In genomic region chr17:78163881-78164747, GRCh38 we compare ENCODE assay signal across 20 cellular contexts. TPM values are rescaled to one million over a fixed set of nuclear protein-coding genes. Genes with fewer than 3 reads are reported as not detected.
"Had no signal": no experiment of that assay in that cellular context is flagged by ENCODE, and none has a peak within 500 bp of the region (broad histone marks: within the 10 kb centered on the region; RNA-seq: fewer than 3 reads in every experiment).

No MANE protein-coding gene starts in this region.

- H3K4me1 Mint-ChIP-seq: activated naive CD8-positive, alpha-beta T cell treated with anti-CD3 and anti-CD28 coated beads, Interleukin-2, amount 10 ng/mL, durations not matched to agents 7 days and 5 days had no signal

- H3K4me3 Mint-ChIP-seq: activated CD4-positive, alpha-beta memory T cell treated with anti-CD3 and anti-CD28 coated beads for 36 hours; activated naive CD8-positive, alpha-beta T cell treated with anti-CD3 and anti-CD28 coated beads, Interleukin-2, amount 10 ng/mL, durations not matched to agents 7 days and 5 days; naive thymus-derived CD4-positive, alpha-beta T cell; T-helper 2 cell treated with Interferon-gamma antibody and Interleukin-4, amounts not matched to agents 5 μg/mL and 100 μg/mL, for 36 hours had no signal

- H3K9me3 ChIP-seq: esophagus squamous epithelium, psoas muscle, spleen had no signal

- H3K27ac ChIP-seq: esophagus squamous epithelium, foreskin keratinocyte, psoas muscle, spleen had no signal

- H3K4me1 ChIP-seq: psoas muscle had no signal

- H3K4me3 ChIP-seq: esophagus squamous epithelium, psoas muscle, spleen had no signal

- H3K27me3 Mint-ChIP-seq: activated CD4-positive, alpha-beta memory T cell treated with anti-CD3 and anti-CD28 coated beads for 36 hours; naive thymus-derived CD4-positive, alpha-beta T cell had no signal

- H3K36me3 Mint-ChIP-seq: activated CD4-positive, alpha-beta memory T cell treated with anti-CD3 and anti-CD28 coated beads for 36 hours; activated naive CD8-positive, alpha-beta T cell treated with anti-CD3 and anti-CD28 coated beads, Interleukin-2, amount 10 ng/mL, durations not matched to agents 7 days and 5 days; naive thymus-derived CD4-positive, alpha-beta T cell had no signal

- H3K9me3 Mint-ChIP-seq: activated CD4-positive, alpha-beta memory T cell treated with anti-CD3 and anti-CD28 coated beads for 36 hours; activated naive CD8-positive, alpha-beta T cell treated with anti-CD3 and anti-CD28 coated beads, Interleukin-2, amount 10 ng/mL, durations not matched to agents 7 days and 5 days; naive thymus-derived CD4-positive, alpha-beta T cell; T-helper 2 cell treated with Interferon-gamma antibody and Interleukin-4, amounts not matched to agents 5 μg/mL and 100 μg/mL, for 36 hours had no signal

- H3K36me3 ChIP-seq: esophagus squamous epithelium, spleen had no signal

- H3K27ac Mint-ChIP-seq: activated CD4-positive, alpha-beta memory T cell treated with anti-CD3 and anti-CD28 coated beads for 36 hours; activated naive CD8-positive, alpha-beta T cell treated with anti-CD3 and anti-CD28 coated beads, Interleukin-2, amount 10 ng/mL, durations not matched to agents 7 days and 5 days; naive thymus-derived CD4-positive, alpha-beta T cell; T-helper 2 cell treated with Interferon-gamma antibody and Interleukin-4, amounts not matched to agents 5 μg/mL and 100 μg/mL, for 36 hours had no signal

- ATAC-seq: foreskin keratinocyte; naive thymus-derived CD4-positive, alpha-beta T cell; psoas muscle; sciatic nerve; stimulated activated naive CD8-positive, alpha-beta T cell treated with anti-CD3 and anti-CD28 coated beads, Interleukin-15, Interleukin-2, amounts not matched to agents 100 U/mL and 50 U/mL, for 24 hours had no signal

- DNase-seq: activated CD4-positive, alpha-beta memory T cell treated with anti-CD3 and anti-CD28 coated beads for 36 hours; activated CD4-positive, alpha-beta T cell treated with anti-CD3 and anti-CD28 coated beads for 1 hour; activated gamma-delta T cell; activated naive CD8-positive, alpha-beta T cell treated with anti-CD3 and anti-CD28 coated beads, Interleukin-2, amount 10 ng/mL, durations not matched to agents 7 days and 5 days; activated T-cell treated with anti-CD3 and anti-CD28 coated beads, Interleukin-2, amount 50 U/mL, for 48 hours; anterior cingulate cortex; esophagus squamous epithelium; head of caudate nucleus; naive thymus-derived CD4-positive, alpha-beta T cell; nucleus accumbens; psoas muscle; spleen; stimulated activated CD4-positive, alpha-beta T cell treated with anti-CD3 and anti-CD28 coated beads, Interleukin-1b, Interleukin-23, amount 100 ng/mL, for 48 hours; stimulated activated naive CD8-positive, alpha-beta T cell treated with anti-CD3 and anti-CD28 coated beads, Interleukin-15, Interleukin-2, amounts not matched to agents 100 U/mL and 50 U/mL, for 24 hours had no signal

- H3K27me3 ChIP-seq: esophagus squamous epithelium, foreskin keratinocyte, spleen had no signal

RNA-seq across cellular contexts. Expression of gene C17orf99, which starts 17.9 kb away (rescaled TPM):
- total RNA-seq: activated CD4-positive, alpha-beta memory T cell treated with anti-CD3 and anti-CD28 coated beads for 36 hours; activated naive CD8-positive, alpha-beta T cell treated with anti-CD3 and anti-CD28 coated beads, Interleukin-2, amount 10 ng/mL, durations not matched to agents 7 days and 5 days; lung microvascular endothelial cell; mononuclear cell; psoas muscle; temporal lobe had no signal
- polyA plus RNA-seq: naive thymus-derived CD4-positive, alpha-beta T cell; psoas muscle had no signal
